ENCODE assay signal across 13 cellular contexts in the genomic region with DNA sequence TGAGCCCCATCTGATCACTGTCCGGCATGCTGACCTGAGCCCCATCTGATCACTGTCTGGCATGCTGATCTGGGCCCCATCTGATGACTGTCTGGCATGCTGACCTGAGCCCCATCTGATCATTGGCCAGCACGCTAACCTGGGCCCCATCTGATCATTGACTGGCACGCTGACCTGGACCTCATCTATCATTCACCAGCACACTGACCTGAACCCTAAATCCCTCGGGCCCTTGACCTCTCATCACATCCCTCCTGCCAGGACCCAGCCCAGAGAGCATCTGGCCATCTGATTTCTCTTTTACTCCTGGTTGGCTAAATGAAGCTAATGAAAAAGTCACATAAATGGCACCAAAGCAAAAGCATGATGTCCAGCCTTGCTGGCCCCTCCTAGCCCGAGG.
"Had no signal": no experiment of that assay in that cellular context is flagged by ENCODE, and none has a peak within 500 bp of the region (broad histone marks: within the 10 kb centered on the region; RNA-seq: fewer than 3 reads in every experiment).

No MANE protein-coding gene starts in this region.

- H3K4me3 ChIP-seq: colonic mucosa, esophagus muscularis mucosa, SJCRH30, testis, upper lobe of right lung had no signal

- H3K27me3 ChIP-seq: colonic mucosa, esophagus muscularis mucosa, testis, upper lobe of right lung had no signal

- H3K36me3 ChIP-seq: colonic mucosa, esophagus muscularis mucosa, SJCRH30, upper lobe of right lung had no signal

- H3K27ac ChIP-seq: colonic mucosa, esophagus muscularis mucosa, SJCRH30, testis, upper lobe of right lung had no signal

- ATAC-seq: activated CD8-positive, alpha-beta T cell treated with anti-CD3 and anti-CD28 coated beads, Interleukin-2, amount 10 ng/mL, durations not matched to agents 7 days and 5 days; activated naive CD4-positive, alpha-beta T cell treated with anti-CD3 and anti-CD28 coated beads, Interleukin-2, amount 50 U/mL, for 72 hours; stimulated activated naive CD8-positive, alpha-beta T cell treated with anti-CD3 and anti-CD28 coated beads, Interleukin-15, Interleukin-2, amounts not matched to agents 100 U/mL and 50 U/mL, for 24 hours; upper lobe of right lung had no signal

- H3K9me3 ChIP-seq: colonic mucosa, esophagus muscularis mucosa, SJCRH30, testis, upper lobe of right lung had no signal

- H3K4me1 ChIP-seq: colonic mucosa, SJCRH30, testis had no signal

- DNase-seq: activated CD4-positive, alpha-beta T cell treated with anti-CD3 and anti-CD28 coated beads for 4 hours; activated CD8-positive, alpha-beta T cell treated with anti-CD3 and anti-CD28 coated beads, Interleukin-2, amount 10 ng/mL, durations not matched to agents 7 days and 5 days; colonic mucosa; mesenchymal stem cell; nephron progenitor cell; SJCRH30; small intestine; stimulated activated naive CD8-positive, alpha-beta T cell treated with anti-CD3 and anti-CD28 coated beads, Interleukin-15, Interleukin-2, amounts not matched to agents 100 U/mL and 50 U/mL, for 24 hours; T-helper 2 cell had no signal
